1 cellular context compared by ENCODE assay signal in genomic region chr17:48107137-48108055, GRCh38.
A peak's percentile ranks its signal among the peaks of the same experiment; 100 is the strongest.
TF ChIP-seq lines count a peak whose summit lies in the region.

TSS of gene SNX11 (plus strand) at chr17:48107766. CDS start at chr17:48112044, 4,278 bp downstream.

TF ChIP-seq in HepG2, 621 proteins besides CTCF, POLR2A, EP300 and RAD21 (continued from another document and continues in another):
- TF ChIP-seq ZBTB25 (CRISPR knock-in tag; IDR thresholded peaks at IDR 0.05) (peak; percentile 100), ZBTB7B (CRISPR knock-in tag; IDR thresholded peaks at IDR 0.05) (peak; percentile 76; the same call in 1 of the 2 replicates), ZNF232 (CRISPR knock-in tag; IDR thresholded peaks at IDR 0.05; ENCODE audit: borderline replicate concordance) (0 out of 2 replicates have a peak, but pooled peaks have one; percentile 33), ATF5 (CRISPR knock-in tag; IDR thresholded peaks at IDR 0.05; ENCODE audit: low read depth) (no peak), FLYWCH1 (CRISPR knock-in tag; IDR thresholded peaks at IDR 0.05) (no peak), SKIL (CRISPR knock-in tag; IDR thresholded peaks at IDR 0.05; ENCODE audit: borderline replicate concordance) (0 out of 2 replicates have a peak, but pooled peaks have one; percentile 17), MXI1 (IDR thresholded peaks at IDR 0.05; ENCODE audit: borderline replicate concordance, low read depth, low read length) (peak; percentile 75; the same call in 1 of the 3 replicates), PTBP1 (IDR thresholded peaks at IDR 0.05; ENCODE audit: low read depth, low read length, poor library complexity, severe bottlenecking) (peak; percentile 89), ZNF317 (CRISPR knock-in tag; IDR thresholded peaks at IDR 0.05) (peak; percentile 91), ZNF770 (CRISPR knock-in tag; IDR thresholded peaks at IDR 0.05) (peak; percentile 96), ZNF335 (CRISPR knock-in tag; IDR thresholded peaks at IDR 0.05) (0 out of 2 replicates have a peak, but pooled peaks have one; percentile 67), SCMH1 (CRISPR knock-in tag; IDR thresholded peaks at IDR 0.05; ENCODE audit: borderline replicate concordance) (no peak), CSRNP1 (CRISPR knock-in tag; IDR thresholded peaks at IDR 0.05) (peak; percentile 89; the same call in 1 of the 2 replicates), POGZ (CRISPR knock-in tag; IDR thresholded peaks at IDR 0.05) (peak; percentile 91), ZNF616 (CRISPR knock-in tag; IDR thresholded peaks at IDR 0.05; ENCODE audit: low read depth) (no peak; the same call in 1 of the 2 replicates), IRF9 (CRISPR knock-in tag; IDR thresholded peaks at IDR 0.05; ENCODE audit: borderline replicate concordance) (peak; percentile 52; the same call in 1 of the 2 replicates), ERF (CRISPR knock-in tag; IDR thresholded peaks at IDR 0.05) (peak; percentile 20; the same call in 1 of the 2 replicates), E2F5 (CRISPR knock-in tag; conservative IDR thresholded peaks at IDR 0.05) (peak; percentile 56; the same call in 1 of the 2 replicates), YEATS2 (CRISPR knock-in tag; IDR thresholded peaks at IDR 0.05; ENCODE audit: borderline replicate concordance) (peak; percentile 89; the same call in 1 of the 2 replicates), FOXA3 (CRISPR knock-in tag; IDR thresholded peaks at IDR 0.05) (peak; percentile 15; the same call in 1 of the 2 replicates), ZNF562 (CRISPR knock-in tag; IDR thresholded peaks at IDR 0.05; ENCODE audit: borderline replicate concordance) (no peak), HOXD1 (CRISPR knock-in tag; IDR thresholded peaks at IDR 0.05) (peak; percentile 19; the same call in 1 of the 2 replicates), ZNF646 (CRISPR knock-in tag; IDR thresholded peaks at IDR 0.05) (no peak), ZNF350 (CRISPR knock-in tag; IDR thresholded peaks at IDR 0.05; ENCODE audit: borderline replicate concordance, low read depth) (peak; percentile 92; the same call in 1 of the 2 replicates), HBP1 (CRISPR knock-in tag; IDR thresholded peaks at IDR 0.05; ENCODE audit: low read depth) (peak; percentile 57; the same call in 1 of the 2 replicates), ZNF710 (CRISPR knock-in tag; IDR thresholded peaks at IDR 0.05; ENCODE audit: borderline replicate concordance) (peak; percentile 81; the same call in 1 of the 2 replicates), NR2C2 (CRISPR knock-in tag; IDR thresholded peaks at IDR 0.05; ENCODE audit: borderline replicate concordance) (peak; percentile 99), RAD51 (IDR thresholded peaks at IDR 0.05; ENCODE audit: borderline replicate concordance) (no peak), ZNF569 (CRISPR knock-in tag; IDR thresholded peaks at IDR 0.05; ENCODE audit: borderline replicate concordance) (no peak), NR2F2 (IDR thresholded peaks at IDR 0.05; ENCODE audit: borderline replicate concordance, low read depth) (no peak; the same call in 1 of the 2 replicates), ZNF441 (CRISPR knock-in tag; IDR thresholded peaks at IDR 0.05; ENCODE audit: borderline replicate concordance) (0 out of 2 replicates have a peak, but pooled peaks have one; percentile 7), MAX (IDR thresholded peaks at IDR 0.05) (0 out of 2 replicates have a peak, but pooled peaks have one; percentile 53), ZFP36L2 (CRISPR knock-in tag; IDR thresholded peaks at IDR 0.05) (no peak), WIZ (CRISPR knock-in tag; IDR thresholded peaks at IDR 0.05) (no peak), NCOA2 (CRISPR knock-in tag; IDR thresholded peaks at IDR 0.05) (no peak; the same call in 1 of the 2 replicates), RCOR2 (CRISPR knock-in tag; IDR thresholded peaks at IDR 0.05) (no peak), KLF13 (CRISPR knock-in tag; IDR thresholded peaks at IDR 0.05) (peak; percentile 76; the same call in 1 of the 2 replicates), HOXA5 (CRISPR knock-in tag; IDR thresholded peaks at IDR 0.05) (peak; percentile 90)
